ENCODE assay signal across 8 cellular contexts in genomic region chr19:925912-926594, GRCh38. TPM values are rescaled to one million over a fixed set of nuclear protein-coding genes. Genes with fewer than 3 reads are reported as not detected.
DNase-seq lines count a peak whose midpoint lies in the region; ATAC-seq and TF ChIP-seq lines count a peak whose summit lies in the region.

ARID3A (plus strand) TSS chr19:926035; CDS start chr19:929529, 3,494 bp downstream.

- CTCF ChIA-PET in activated CD8-positive, alpha-beta memory T cell treated with anti-CD3 and anti-CD28 coated beads, Interleukin-2, amount 10 ng/mL, durations not matched to agents 7 days and 5 days (lab: Charles Lee), result interaction anchor here (1.3 kb wide), 1 partner anchor 58 kb away, joined by 4 read pairs; the partner anchor contains the start of gene WDR18
- CTCF ChIA-PET in SK-N-SH (lab: Yijun Ruan, JAX), result interaction anchor here (0.9 to 2.1 kb wide), 2 partner anchors 31 to 59 kb away, joined by 3 to 8 read pairs; partner anchors contain the start of gene WDR18

- WGBS in SK-N-SH (ENCODE audit: low lambda C conversion rate), result 2% methylated on average over 30 of the region's 78 CpGs

- DNase-seq in activated CD8-positive, alpha-beta memory T cell treated with anti-CD3 and anti-CD28 coated beads, Interleukin-2, amount 10 ng/mL, durations not matched to agents 7 days and 5 days, result peak; percentile 62
- no peak for DNase-seq in activated CD8-positive, alpha-beta memory T cell treated with anti-CD3 and anti-CD28 coated beads, Interleukin-2, amount 50 U/mL, for 4 hours
- DNase-seq in SK-N-SH, result peak; percentile 88
- DNase-seq in erythroblast (lab: John Stamatoyannopoulos, UW), result peak; percentile 85 to 90
- no peak for DNase-seq in naive thymus-derived CD8-positive, alpha-beta T cell
- DNase-seq in cerebellar nuclear complex (lab: John Stamatoyannopoulos, UW), result no peak

- H2AFZ ChIP-seq in SK-N-SH (ENCODE audit: low read depth), result peak within 1 kb of the TSS; percentile 95

- peaks cover 7 to 18% of the 10 kb centered on the region in 2 experiments; a peak in 1 of 4 replicates for H3K4me1 ChIP-seq in SK-N-SH (ENCODE audit: control insufficient read depth in 1 of 2, insufficient read depth in 2 of 2, low read depth in 1 of 2, low read length in 1 of 2)

- peak within 1 kb of the TSS; percentile 86 to 91 for H3K4me3 ChIP-seq in SK-N-SH (ENCODE audit: low read depth in 2 of 2, low read length in 1 of 2)

- no peaks in the 10 kb centered on the region for H3K9me3 ChIP-seq in SK-N-SH

- TF ChIP-seq POLR2A in erythroblast (IDR thresholded peaks at IDR 0.05; ENCODE audit: low read length), result peak; percentile 43

- H3K9me2 ChIP-seq in SK-N-SH, result no peaks in the 10 kb centered on the region

- no peak for TF ChIP-seq EP300 in SK-N-SH (IDR thresholded peaks at IDR 0.05; ENCODE audit: borderline replicate concordance in 1 of 2, low read depth in 1 of 2, low read length in 1 of 2)

- H3K4me2 ChIP-seq in SK-N-SH, result peak within 1 kb of the TSS; percentile 95

- peaks cover 0 to 9% of the 10 kb centered on the region in 2 experiments for H3K36me3 ChIP-seq in SK-N-SH (replicated peaks in 1 of 2; ENCODE audit: control insufficient read depth in 1 of 2, insufficient read depth in 2 of 2, low read length in 1 of 2)

- no peaks in the 10 kb centered on the region for H3K27me3 Mint-ChIP-seq in activated CD8-positive, alpha-beta memory T cell treated with anti-CD3 and anti-CD28 coated beads, Interleukin-2, amount 10 ng/mL, durations not matched to agents 7 days and 5 days
- H3K27me3 Mint-ChIP-seq in naive thymus-derived CD8-positive, alpha-beta T cell, result no peaks in the 10 kb centered on the region

- H4K20me1 ChIP-seq in SK-N-SH (ENCODE audit: insufficient read depth), result no peaks in the 10 kb centered on the region

- ATAC-seq in activated CD8-positive, alpha-beta memory T cell treated with anti-CD3 and anti-CD28 coated beads, Interleukin-2, amount 10 ng/mL, durations not matched to agents 7 days and 5 days, result peak; percentile 34
- ATAC-seq in HG02642 (IDR thresholded peaks at IDR 0.05; ENCODE audit: poor library complexity, unreplicated experiment) (peak; percentile 39), HG03565 (IDR thresholded peaks at IDR 0.05; ENCODE audit: unreplicated experiment) (no peak)
- peak; percentile 24 to 47 for ATAC-seq in naive thymus-derived CD8-positive, alpha-beta T cell

- no peak; the same call in 1 of the 2 replicates for TF ChIP-seq RAD21 in SK-N-SH (IDR thresholded peaks at IDR 0.05; ENCODE audit: low read length)

- H3K27ac Mint-ChIP-seq in activated CD8-positive, alpha-beta memory T cell treated with anti-CD3 and anti-CD28 coated beads, Interleukin-2, amount 10 ng/mL, durations not matched to agents 7 days and 5 days, result peak within 1 kb of the TSS; percentile 75
- H3K27ac Mint-ChIP-seq in naive thymus-derived CD8-positive, alpha-beta T cell, result peak within 1 kb of the TSS in 8 of 10 donors; percentile 22 to 83 (median 58)

- peaks cover 16% of the 10 kb centered on the region for H3F3A ChIP-seq in SK-N-SH (replicated peaks; ENCODE audit: insufficient read depth)

- H3K9ac ChIP-seq in SK-N-SH, result peak within 1 kb of the TSS; percentile 87

- POLR2A ChIA-PET in SK-N-SH (lab: Yijun Ruan, JAX), result no interaction called here
- POLR2A ChIA-PET in naive thymus-derived CD8-positive, alpha-beta T cell (lab: Charles Lee), result no interaction called here

- H3K79me2 ChIP-seq in SK-N-SH (ENCODE audit: insufficient read depth), result peaks cover 30% of the 10 kb centered on the region

- H3K4me1 Mint-ChIP-seq in activated CD8-positive, alpha-beta memory T cell treated with anti-CD3 and anti-CD28 coated beads, Interleukin-2, amount 10 ng/mL, durations not matched to agents 7 days and 5 days, result peaks cover 16% of the 10 kb centered on the region
- peaks cover 7 to 30% (median 16%) of the 10 kb centered on the region in 4 donors for H3K4me1 Mint-ChIP-seq in naive thymus-derived CD8-positive, alpha-beta T cell

- H3K4me3 Mint-ChIP-seq in activated CD8-positive, alpha-beta memory T cell treated with anti-CD3 and anti-CD28 coated beads, Interleukin-2, amount 10 ng/mL, durations not matched to agents 7 days and 5 days, result peak within 1 kb of the TSS; percentile 77
- peak within 1 kb of the TSS; percentile 67 to 87 (median 78) for H3K4me3 Mint-ChIP-seq in naive thymus-derived CD8-positive, alpha-beta T cell

- H3K36me3 Mint-ChIP-seq in activated CD8-positive, alpha-beta memory T cell treated with anti-CD3 and anti-CD28 coated beads, Interleukin-2, amount 10 ng/mL, durations not matched to agents 7 days and 5 days, result peaks cover 4% of the 10 kb centered on the region
- H3K36me3 Mint-ChIP-seq in naive thymus-derived CD8-positive, alpha-beta T cell, result no peaks in the 10 kb centered on the region

- peak within 1 kb of the TSS; percentile 54 to 85 for H3K27ac ChIP-seq in SK-N-SH (ENCODE audit: low read depth in 2 of 2, low read length in 1 of 2)

- H3K27me3 ChIP-seq in SK-N-SH (ENCODE audit: insufficient read depth), result peaks cover 4% of the 10 kb centered on the region; the same call in 1 of the 2 replicates

- no peak for TF ChIP-seq CTCF in SK-N-SH (IDR thresholded peaks at IDR 0.05)

- H3K9me3 Mint-ChIP-seq in activated CD8-positive, alpha-beta memory T cell treated with anti-CD3 and anti-CD28 coated beads, Interleukin-2, amount 10 ng/mL, durations not matched to agents 7 days and 5 days (ENCODE audit: low read depth), result no peaks in the 10 kb centered on the region
- no peaks in the 10 kb centered on the region for H3K9me3 Mint-ChIP-seq in naive thymus-derived CD8-positive, alpha-beta T cell

TF ChIP-seq in SK-N-SH, 30 proteins besides CTCF, POLR2A, EP300 and RAD21:
- TF ChIP-seq FOSL2 (IDR thresholded peaks at IDR 0.05; ENCODE audit: borderline replicate concordance, low read depth) (no peak), ELF1 (IDR thresholded peaks at IDR 0.05) (no peak), MAX (IDR thresholded peaks at IDR 0.05; ENCODE audit: low read depth) (no peak), SIN3A (IDR thresholded peaks at IDR 0.05; ENCODE audit: borderline replicate concordance, low read depth, low read length) (no peak), IRF3 (IDR thresholded peaks at IDR 0.05; ENCODE audit: low read depth, low read length) (no peak), TEAD4 (IDR thresholded peaks at IDR 0.05; ENCODE audit: borderline replicate concordance, insufficient read depth) (no peak), RXRA (IDR thresholded peaks at IDR 0.05; ENCODE audit: borderline replicate concordance, low read depth) (no peak), EZH2phosphoT487 (IDR thresholded peaks at IDR 0.05; ENCODE audit: borderline replicate concordance, low read depth) (no peak), ZBTB33 (IDR thresholded peaks at IDR 0.05; ENCODE audit: borderline replicate concordance, low read depth) (no peak), USF1 (IDR thresholded peaks at IDR 0.05; ENCODE audit: borderline replicate concordance, low read depth) (no peak)

RNA-seq across cellular contexts. Expression of gene ARID3A, which starts in this region (rescaled TPM):
- total RNA-seq in activated CD8-positive, alpha-beta memory T cell treated with anti-CD3 and anti-CD28 coated beads, Interleukin-2, amount 10 ng/mL, durations not matched to agents 7 days and 5 days, result 10 to 100 TPM; 30.6 to 35.9 TPM
- polyA plus RNA-seq in SK-N-SH (2012; rRNA removed), result 4.4 and 8.6 TPM in 2 replicates
- polyA plus RNA-seq in SK-N-SH (2012; cell fraction: cytosol; rRNA removed), result 1.4 and 3.3 TPM in 2 replicates
- polyA plus RNA-seq in SK-N-SH (2012; cell fraction: nucleus; rRNA removed), result 14.1 and 16.6 TPM in 2 replicates
- total RNA-seq in naive thymus-derived CD8-positive, alpha-beta T cell, result 1 to 10 TPM; 3.5 to 5.0 TPM
- under 1 TPM; 0.09 to 0.58 (median 0.16) TPM for polyA plus RNA-seq in naive thymus-derived CD8-positive, alpha-beta T cell

Comparison
In these comparisons a context has a peak if more than half of its experiments do, and no peak if none do; other contexts are left out.
1. RNA of gene ARID3A (total RNA-seq): 30.6 to 35.9 TPM in activated CD8-positive, alpha-beta memory T cell treated with anti-CD3 and anti-CD28 coated beads, Interleukin-2, amount 10 ng/mL, durations not matched to agents 7 days and 5 days; 3.5 to 5.0 TPM in naive thymus-derived CD8-positive, alpha-beta T cell; every median in the first group is over 4 times any median in the second.
2. DNase-seq: peak in activated CD8-positive, alpha-beta memory T cell treated with anti-CD3 and anti-CD28 coated beads, Interleukin-2, amount 10 ng/mL, durations not matched to agents 7 days and 5 days (single experiment), SK-N-SH (single experiment) and erythroblast (2 of 2); none in activated CD8-positive, alpha-beta memory T cell treated with anti-CD3 and anti-CD28 coated beads, Interleukin-2, amount 50 U/mL, for 4 hours (single experiment), naive thymus-derived CD8-positive, alpha-beta T cell (0 of 10) and cerebellar nuclear complex (0 of 2).